Comparison of ENCODE assay signal across 10 cellular contexts in the genomic region with DNA sequence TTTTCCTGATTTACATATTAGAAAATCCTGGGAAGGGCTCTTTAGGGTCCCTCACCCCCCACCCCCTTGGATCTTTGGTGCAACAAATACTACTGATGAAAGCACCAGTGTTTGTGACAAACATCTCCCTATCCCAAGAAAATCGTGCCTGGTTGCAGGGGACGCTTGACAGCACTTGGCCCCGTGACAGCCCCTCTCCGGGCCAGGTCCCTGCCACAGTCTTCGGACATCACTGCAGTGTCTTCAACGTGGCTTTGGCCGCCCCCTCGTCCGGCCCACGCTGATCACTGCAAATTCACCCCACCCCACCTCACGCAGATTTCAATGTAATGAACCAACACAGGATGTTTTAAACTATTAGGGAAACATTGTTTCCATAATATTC. TPM values are rescaled to one million over a fixed set of nuclear protein-coding genes. Genes with fewer than 3 reads are reported as not detected.
DNase-seq lines count a peak whose midpoint lies in the region; ATAC-seq lines count a peak whose summit lies in the region.
"Had no signal": no experiment of that assay in that cellular context is flagged by ENCODE, and none has a peak within 500 bp of the region (broad histone marks: within the 10 kb centered on the region; RNA-seq: fewer than 3 reads in every experiment).

No MANE protein-coding gene starts in this region.

- H3K9me3 ChIP-seq in iPS-18a (ENCODE audit: control insufficient read depth, low read depth, low read length) = no peaks in the 10 kb centered on the region
- H3K9me3 ChIP-seq in subcutaneous abdominal adipose tissue (ENCODE audit: control insufficient read depth in 5 of 5, low read length in 5 of 5) = no peaks in the 10 kb centered on the region

- no peak overlapping the region for H3K27ac ChIP-seq in iPS-18a (ENCODE audit: low read length)
- peak overlapping the region; percentile 55 for H3K27ac ChIP-seq in subcutaneous abdominal adipose tissue (ENCODE audit: low read depth, low read length)

- no peak for ATAC-seq in activated naive CD8-positive, alpha-beta T cell treated with anti-CD3 and anti-CD28 coated beads, Interleukin-2, amount 10 ng/mL, durations not matched to agents 7 days and 5 days (ENCODE audit: low read depth)
- no peak for ATAC-seq in GM21367 (IDR thresholded peaks at IDR 0.05; ENCODE audit: unreplicated experiment)

- peak overlapping the region; percentile 90 for H3K4me3 ChIP-seq in iPS-18a (ENCODE audit: low read length)
- peak overlapping the region; percentile 3 to 54 (median 32) for H3K4me3 ChIP-seq in subcutaneous abdominal adipose tissue (ENCODE audit: low read depth in 1 of 5, low read length in 5 of 5)

- H3K9me3 Mint-ChIP-seq in activated T-cell treated with anti-CD3 and anti-CD28 coated beads, Interleukin-2, amount 50 U/mL, for 24 hours = no peaks in the 10 kb centered on the region
- H3K9me3 Mint-ChIP-seq in activated naive CD8-positive, alpha-beta T cell treated with anti-CD3 and anti-CD28 coated beads, Interleukin-2, amount 10 ng/mL, durations not matched to agents 7 days and 5 days = no peaks in the 10 kb centered on the region

- peaks cover 69% of the 10 kb centered on the region for H3K4me1 Mint-ChIP-seq in activated T-cell treated with anti-CD3 and anti-CD28 coated beads, Interleukin-2, amount 50 U/mL, for 24 hours (ENCODE audit: low read depth)
- H3K4me1 Mint-ChIP-seq in activated naive CD8-positive, alpha-beta T cell treated with anti-CD3 and anti-CD28 coated beads, Interleukin-2, amount 10 ng/mL, durations not matched to agents 7 days and 5 days = peaks cover 52% of the 10 kb centered on the region

- POLR2A ChIA-PET in activated naive CD8-positive, alpha-beta T cell treated with anti-CD3 and anti-CD28 coated beads, Interleukin-2, amount 10 ng/mL, durations not matched to agents 7 days and 5 days (lab: Charles Lee) = no interaction called here

- H3K9ac ChIP-seq in iPS-18a (ENCODE audit: low read length) (no peak overlapping the region), subcutaneous abdominal adipose tissue (ENCODE audit: low read length in 5 of 5) (peak overlapping the region in 2 of 5 donors; percentile 28 to 59)

- H3K27me3 ChIP-seq in iPS-18a (ENCODE audit: control insufficient read depth, insufficient read depth, low read length) (no peaks in the 10 kb centered on the region), subcutaneous abdominal adipose tissue (ENCODE audit: control insufficient read depth in 5 of 5, insufficient read depth in 4 of 5, low read length in 5 of 5) (no peaks in the 10 kb centered on the region)

- peak overlapping the region; percentile 95 for H3K27ac Mint-ChIP-seq in activated T-cell treated with anti-CD3 and anti-CD28 coated beads, Interleukin-2, amount 50 U/mL, for 24 hours
- H3K27ac Mint-ChIP-seq in activated naive CD8-positive, alpha-beta T cell treated with anti-CD3 and anti-CD28 coated beads, Interleukin-2, amount 10 ng/mL, durations not matched to agents 7 days and 5 days = peak overlapping the region; percentile 78

- peaks cover 32% of the 10 kb centered on the region for H3K36me3 ChIP-seq in iPS-18a (ENCODE audit: control insufficient read depth, low read depth, low read length)
- H3K36me3 ChIP-seq in subcutaneous abdominal adipose tissue (ENCODE audit: control insufficient read depth in 5 of 5, insufficient read depth in 5 of 5, low read length in 5 of 5) = peaks cover 2 to 9% (median 3%) of the 10 kb centered on the region in 5 donors

- peak overlapping the region; percentile 91 for H3K4me3 Mint-ChIP-seq in activated T-cell treated with anti-CD3 and anti-CD28 coated beads, Interleukin-2, amount 50 U/mL, for 24 hours
- no peak overlapping the region for H3K4me3 Mint-ChIP-seq in activated naive CD8-positive, alpha-beta T cell treated with anti-CD3 and anti-CD28 coated beads, Interleukin-2, amount 10 ng/mL, durations not matched to agents 7 days and 5 days

- no peaks in the 10 kb centered on the region for H3K27me3 Mint-ChIP-seq in activated T-cell treated with anti-CD3 and anti-CD28 coated beads, Interleukin-2, amount 50 U/mL, for 24 hours
- no peaks in the 10 kb centered on the region for H3K27me3 Mint-ChIP-seq in activated naive CD8-positive, alpha-beta T cell treated with anti-CD3 and anti-CD28 coated beads, Interleukin-2, amount 10 ng/mL, durations not matched to agents 7 days and 5 days

- H3K4me1 ChIP-seq in iPS-18a (ENCODE audit: control insufficient read depth, low read depth, low read length) (peaks cover 77% of the 10 kb centered on the region), subcutaneous abdominal adipose tissue (ENCODE audit: control insufficient read depth in 5 of 5, insufficient read depth in 5 of 5, low read length in 5 of 5) (peaks cover 16 to 80% (median 72%) of the 10 kb centered on the region in 5 donors)

- no peak for DNase-seq in activated T-cell treated with anti-CD3 and anti-CD28 coated beads, Interleukin-2, amount 50 U/mL, for 24 hours
- DNase-seq in activated T-cell treated with anti-CD3 and anti-CD28 coated beads for 4 hours (no peak), MV-4-11 (lab: John Stamatoyannopoulos, UW) (no peak), COR-L47 (lab: John Stamatoyannopoulos, UW) (no peak)
- no peak for DNase-seq in activated naive CD8-positive, alpha-beta T cell treated with anti-CD3 and anti-CD28 coated beads, Interleukin-2, amount 10 ng/mL, durations not matched to agents 7 days and 5 days
- DNase-seq: activated CD8-positive, alpha-beta memory T cell treated with anti-CD3 and anti-CD28 coated beads, Interleukin-2, amount 50 U/mL, for 48 hours; RPMI8226 had no signal

- H3K36me3 Mint-ChIP-seq in activated T-cell treated with anti-CD3 and anti-CD28 coated beads, Interleukin-2, amount 50 U/mL, for 24 hours (ENCODE audit: low read depth) = peaks cover 83% of the 10 kb centered on the region
- peaks cover 38% of the 10 kb centered on the region for H3K36me3 Mint-ChIP-seq in activated naive CD8-positive, alpha-beta T cell treated with anti-CD3 and anti-CD28 coated beads, Interleukin-2, amount 10 ng/mL, durations not matched to agents 7 days and 5 days

RNA-seq across cellular contexts. Expression of a gene that starts 43.3 kb away (rescaled TPM):
- total RNA-seq in activated naive CD8-positive, alpha-beta T cell treated with anti-CD3 and anti-CD28 coated beads, Interleukin-2, amount 10 ng/mL, durations not matched to agents 7 days and 5 days = 100 to 1,000 TPM; 912 to 979 TPM

RNA-seq across cellular contexts. Expression of a gene that starts 45.1 kb away (rescaled TPM):
- 1 to 10 TPM; 1.0 to 1.6 TPM for total RNA-seq in activated naive CD8-positive, alpha-beta T cell treated with anti-CD3 and anti-CD28 coated beads, Interleukin-2, amount 10 ng/mL, durations not matched to agents 7 days and 5 days
